Comparison of ENCODE assay signal across 1 cellular context in genomic region chr14:55731881-55732498, GRCh38.
TF ChIP-seq lines count a peak whose summit lies in the region.

No MANE protein-coding gene starts in this region.

TF ChIP-seq in GM23338, 12 proteins besides CTCF, POLR2A, EP300 and RAD21 (continued from another document):
- TF ChIP-seq, protein P1, sequence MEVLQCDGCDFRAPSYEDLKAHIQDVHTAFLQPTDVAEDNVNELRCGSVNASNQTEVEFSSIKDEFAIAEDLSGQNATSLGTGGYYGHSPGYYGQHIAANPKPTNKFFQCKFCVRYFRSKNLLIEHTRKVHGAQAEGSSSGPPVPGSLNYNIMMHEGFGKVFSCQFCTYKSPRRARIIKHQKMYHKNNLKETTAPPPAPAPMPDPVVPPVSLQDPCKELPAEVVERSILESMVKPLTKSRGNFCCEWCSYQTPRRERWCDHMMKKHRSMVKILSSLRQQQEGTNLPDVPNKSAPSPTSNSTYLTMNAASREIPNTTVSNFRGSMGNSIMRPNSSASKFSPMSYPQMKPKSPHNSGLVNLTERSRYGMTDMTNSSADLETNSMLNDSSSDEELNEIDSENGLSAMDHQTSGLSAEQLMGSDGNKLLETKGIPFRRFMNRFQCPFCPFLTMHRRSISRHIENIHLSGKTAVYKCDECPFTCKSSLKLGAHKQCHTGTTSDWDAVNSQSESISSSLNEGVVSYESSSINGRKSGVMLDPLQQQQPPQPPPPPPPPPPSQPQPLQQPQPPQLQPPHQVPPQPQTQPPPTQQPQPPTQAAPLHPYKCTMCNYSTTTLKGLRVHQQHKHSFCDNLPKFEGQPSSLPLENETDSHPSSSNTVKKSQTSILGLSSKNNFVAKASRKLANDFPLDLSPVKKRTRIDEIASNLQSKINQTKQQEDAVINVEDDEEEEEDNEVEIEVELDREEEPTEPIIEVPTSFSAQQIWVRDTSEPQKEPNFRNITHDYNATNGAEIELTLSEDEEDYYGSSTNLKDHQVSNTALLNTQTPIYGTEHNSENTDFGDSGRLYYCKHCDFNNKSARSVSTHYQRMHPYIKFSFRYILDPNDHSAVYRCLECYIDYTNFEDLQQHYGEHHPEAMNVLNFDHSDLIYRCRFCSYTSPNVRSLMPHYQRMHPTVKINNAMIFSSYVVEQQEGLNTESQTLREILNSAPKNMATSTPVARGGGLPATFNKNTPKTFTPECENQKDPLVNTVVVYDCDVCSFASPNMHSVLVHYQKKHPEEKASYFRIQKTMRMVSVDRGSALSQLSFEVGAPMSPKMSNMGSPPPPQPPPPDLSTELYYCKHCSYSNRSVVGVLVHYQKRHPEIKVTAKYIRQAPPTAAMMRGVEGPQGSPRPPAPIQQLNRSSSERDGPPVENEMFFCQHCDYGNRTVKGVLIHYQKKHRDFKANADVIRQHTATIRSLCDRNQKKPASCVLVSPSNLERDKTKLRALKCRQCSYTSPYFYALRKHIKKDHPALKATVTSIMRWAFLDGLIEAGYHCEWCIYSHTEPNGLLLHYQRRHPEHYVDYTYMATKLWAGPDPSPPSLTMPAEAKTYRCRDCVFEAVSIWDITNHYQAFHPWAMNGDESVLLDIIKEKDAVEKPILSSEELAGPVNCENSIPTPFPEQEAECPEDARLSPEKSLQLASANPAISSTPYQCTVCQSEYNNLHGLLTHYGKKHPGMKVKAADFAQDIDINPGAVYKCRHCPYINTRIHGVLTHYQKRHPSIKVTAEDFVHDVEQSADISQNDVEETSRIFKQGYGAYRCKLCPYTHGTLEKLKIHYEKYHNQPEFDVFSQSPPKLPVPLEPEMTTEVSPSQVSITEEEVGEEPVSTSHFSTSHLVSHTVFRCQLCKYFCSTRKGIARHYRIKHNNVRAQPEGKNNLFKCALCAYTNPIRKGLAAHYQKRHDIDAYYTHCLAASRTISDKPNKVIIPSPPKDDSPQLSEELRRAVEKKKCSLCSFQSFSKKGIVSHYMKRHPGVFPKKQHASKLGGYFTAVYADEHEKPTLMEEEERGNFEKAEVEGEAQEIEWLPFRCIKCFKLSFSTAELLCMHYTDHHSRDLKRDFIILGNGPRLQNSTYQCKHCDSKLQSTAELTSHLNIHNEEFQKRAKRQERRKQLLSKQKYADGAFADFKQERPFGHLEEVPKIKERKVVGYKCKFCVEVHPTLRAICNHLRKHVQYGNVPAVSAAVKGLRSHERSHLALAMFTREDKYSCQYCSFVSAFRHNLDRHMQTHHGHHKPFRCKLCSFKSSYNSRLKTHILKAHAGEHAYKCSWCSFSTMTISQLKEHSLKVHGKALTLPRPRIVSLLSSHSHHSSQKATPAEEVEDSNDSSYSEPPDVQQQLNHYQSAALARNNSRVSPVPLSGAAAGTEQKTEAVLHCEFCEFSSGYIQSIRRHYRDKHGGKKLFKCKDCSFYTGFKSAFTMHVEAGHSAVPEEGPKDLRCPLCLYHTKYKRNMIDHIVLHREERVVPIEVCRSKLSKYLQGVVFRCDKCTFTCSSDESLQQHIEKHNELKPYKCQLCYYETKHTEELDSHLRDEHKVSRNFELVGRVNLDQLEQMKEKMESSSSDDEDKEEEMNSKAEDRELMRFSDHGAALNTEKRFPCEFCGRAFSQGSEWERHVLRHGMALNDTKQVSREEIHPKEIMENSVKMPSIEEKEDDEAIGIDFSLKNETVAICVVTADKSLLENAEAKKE (CRISPR knock-in tag; IDR thresholded peaks at IDR 0.05): no peak
- TF ChIP-seq NANOG (IDR thresholded peaks at IDR 0.05; ENCODE audit: borderline replicate concordance) (no peak), ZNF114 (CRISPR knock-in tag; IDR thresholded peaks at IDR 0.05) (no peak), JUNB (IDR thresholded peaks at IDR 0.05; ENCODE audit: unreplicated experiment) (no peak)
